In genomic region chr5:149504649-149505048, GRCh38 we compare ENCODE assay signal across 20 cellular contexts. TPM values are rescaled to one million over a fixed set of nuclear protein-coding genes. Genes with fewer than 3 reads are reported as not detected.
A peak's percentile ranks its signal among the peaks of the same experiment; 100 is the strongest.
DNase-seq lines count a peak whose midpoint lies in the region; ATAC-seq and TF ChIP-seq lines count a peak whose summit lies in the region.
"Had no signal": no experiment of that assay in that cellular context is flagged by ENCODE, and none has a peak within 500 bp of the region (broad histone marks: within the 10 kb centered on the region; RNA-seq: fewer than 3 reads in every experiment).

No MANE protein-coding gene starts in this region.

- no peak overlapping the region for H3K4me3 Mint-ChIP-seq in CD4-positive, alpha-beta T cell
- H3K4me3 Mint-ChIP-seq: IgD-negative memory B cell had no signal

- peaks cover 71% of the 10 kb centered on the region for H3K36me3 ChIP-seq in Panc1 (ENCODE audit: control insufficient read depth, insufficient read depth, low read length)
- peaks cover 79% of the 10 kb centered on the region for H3K36me3 ChIP-seq in osteoblast (ENCODE audit: insufficient read depth, low read length)

- no peak overlapping the region for H3K4me2 ChIP-seq in osteoblast (ENCODE audit: insufficient read depth, low read length)

- peak overlapping the region; percentile 12; the same call in 1 of the 2 replicates for H3K27ac ChIP-seq in 22Rv1
- no peak overlapping the region for H3K27ac ChIP-seq in CD4-positive, alpha-beta T cell (ENCODE audit: low read depth, low read length)
- peak overlapping the region; percentile 37; the same call in 1 of the 2 replicates for H3K27ac ChIP-seq in Panc1 (ENCODE audit: low read length)
- peak overlapping the region; percentile 7 for H3K27ac ChIP-seq in osteoblast (ENCODE audit: low read depth, low read length)
- H3K27ac ChIP-seq: C4-2B, HL-60 had no signal

- peaks cover 16% of the 10 kb centered on the region for H3K4me1 Mint-ChIP-seq in CD4-positive, alpha-beta T cell (ENCODE audit: low read depth)
- H3K4me1 Mint-ChIP-seq: IgD-negative memory B cell had no signal

- DNase-seq in CD4-positive, alpha-beta T cell: no peak
- DNase-seq in Panc1 (ENCODE audit: low read depth, low spot score): no peak
- no peak for DNase-seq in osteoblast (ENCODE audit: insufficient read length, low spot score, missing footprints)
- no peak for DNase-seq in hepatic stellate cell (ENCODE audit: low spot score)
- DNase-seq: AML-193, COR-L47, H7, Kasumi-1, NCI-H1105, NCI-H2081, NCI-H446 treated with DMSO at 0.1 percent for 48 hours, NCI-H69, Right ventricle myocardium superior, SW 1271 had no signal

- no peaks in the 10 kb centered on the region for H3K27me3 Mint-ChIP-seq in CD4-positive, alpha-beta T cell
- H3K27me3 Mint-ChIP-seq: IgD-negative memory B cell had no signal

- intact Hi-C loops in CD4-positive, alpha-beta T cell (cut with DNase I, micrococcal nuclease): loop anchor here in 1 of 2 experiments (5.0 kb wide), 1 partner anchor 38 kb away; no protein-coding TSS in a partner anchor
- intact Hi-C loops in Panc1 (cut with micrococcal nuclease; ENCODE audit: unreplicated experiment): no loop called here

- H3K9me3 Mint-ChIP-seq in CD4-positive, alpha-beta T cell: no peaks in the 10 kb centered on the region
- H3K9me3 Mint-ChIP-seq: IgD-negative memory B cell had no signal

- no peak overlapping the region for H2AFZ ChIP-seq in osteoblast (ENCODE audit: low read length)

- CTCF ChIA-PET in CD4-positive, alpha-beta T cell (lab: Charles Lee): no interaction called here
- CTCF ChIA-PET in Panc1 (lab: Charles Lee): interaction anchor here (0.6 kb wide), 1 partner anchor 293 kb away, joined by 10 read pairs; no protein-coding TSS in a partner anchor

- H3K27me3 ChIP-seq in CD4-positive, alpha-beta T cell (ENCODE audit: control insufficient read depth, insufficient read depth, low read length): no peaks in the 10 kb centered on the region
- H3K27me3 ChIP-seq in Panc1 (ENCODE audit: control insufficient read depth, insufficient read depth, low read length) (no peaks in the 10 kb centered on the region), osteoblast (ENCODE audit: insufficient read depth, low read length) (no peaks in the 10 kb centered on the region)

- H3K9me3 ChIP-seq in CD4-positive, alpha-beta T cell (ENCODE audit: control insufficient read depth, low read length): no peaks in the 10 kb centered on the region
- no peaks in the 10 kb centered on the region for H3K9me3 ChIP-seq in Panc1 (ENCODE audit: control insufficient read depth, insufficient read depth, low read depth, low read length)
- H3K9me3 ChIP-seq in osteoblast (ENCODE audit: low read depth, low read length): no peaks in the 10 kb centered on the region

- peak overlapping the region; percentile 7 for H3K27ac Mint-ChIP-seq in CD4-positive, alpha-beta T cell
- H3K27ac Mint-ChIP-seq: IgD-negative memory B cell had no signal

- peaks cover 94% of the 10 kb centered on the region for H3K36me3 Mint-ChIP-seq in CD4-positive, alpha-beta T cell (ENCODE audit: low read depth)
- H3K36me3 Mint-ChIP-seq: IgD-negative memory B cell had no signal

- peaks cover 45% of the 10 kb centered on the region for H3K79me2 ChIP-seq in osteoblast (ENCODE audit: insufficient read depth, low read length)

- H3K4me3 ChIP-seq in Panc1 (ENCODE audit: low read depth in 2 of 2, low read length in 2 of 2) (no peak overlapping the region), osteoblast (ENCODE audit: insufficient read depth, low read length) (no peak overlapping the region)

- H3K4me1 ChIP-seq in Panc1 (ENCODE audit: control insufficient read depth, insufficient read depth, low read length) (peaks cover 7% of the 10 kb centered on the region), osteoblast (ENCODE audit: insufficient read depth, low read length) (peaks cover 20% of the 10 kb centered on the region)

- no peaks in the 10 kb centered on the region for H4K20me1 ChIP-seq in osteoblast (ENCODE audit: insufficient read depth, low read length)

- BruUV-seq in Panc1 (replicated peaks; lab: Mats Ljungman, UMichigan): no TSS peak

- no peak for TF ChIP-seq CTCF in 22Rv1 (IDR thresholded peaks at IDR 0.05)
- no peak for TF ChIP-seq CTCF in CD4-positive, alpha-beta T cell (IDR thresholded peaks at IDR 0.05)
- TF ChIP-seq CTCF in Panc1 (IDR thresholded peaks at IDR 0.05): no peak
- TF ChIP-seq CTCF in osteoblast (IDR thresholded peaks at IDR 0.05; ENCODE audit: extremely low read depth, low read depth, low read length): no peak

- no peak for ATAC-seq in CD4-positive, alpha-beta T cell (ENCODE audit: poor library complexity)
- ATAC-seq in Panc1 (no peak), GM21737 (IDR thresholded peaks at IDR 0.05; ENCODE audit: unreplicated experiment) (no peak), GM21515 (IDR thresholded peaks at IDR 0.05; ENCODE audit: unreplicated experiment) (no peak)

- in situ Hi-C loops in Panc1 (cut with HindIII; ENCODE audit: low pct_unique_long_range_greater_than_20kb, low sequenced_read_pairs): no loop called here

- POLR2A ChIA-PET in CD4-positive, alpha-beta T cell (lab: Charles Lee): no interaction called here
- POLR2A ChIA-PET in Panc1 (lab: Charles Lee): no interaction called here

RNA-seq across cellular contexts. Expression of gene CSNK1A1, which starts 46.6 kb away (rescaled TPM):
- total RNA-seq in CD4-positive, alpha-beta T cell: 100 to 1,000 TPM; 201 to 217 TPM
- total RNA-seq in Panc1 (2021; ENCODE audit: unreplicated experiment) (287 TPM), osteoblast (444 and 497 TPM in 2 replicates)
- polyA plus RNA-seq in Panc1 (2012; ENCODE audit: insufficient read length): 190 TPM
